8 cellular contexts compared by ENCODE assay signal in the genomic region with DNA sequence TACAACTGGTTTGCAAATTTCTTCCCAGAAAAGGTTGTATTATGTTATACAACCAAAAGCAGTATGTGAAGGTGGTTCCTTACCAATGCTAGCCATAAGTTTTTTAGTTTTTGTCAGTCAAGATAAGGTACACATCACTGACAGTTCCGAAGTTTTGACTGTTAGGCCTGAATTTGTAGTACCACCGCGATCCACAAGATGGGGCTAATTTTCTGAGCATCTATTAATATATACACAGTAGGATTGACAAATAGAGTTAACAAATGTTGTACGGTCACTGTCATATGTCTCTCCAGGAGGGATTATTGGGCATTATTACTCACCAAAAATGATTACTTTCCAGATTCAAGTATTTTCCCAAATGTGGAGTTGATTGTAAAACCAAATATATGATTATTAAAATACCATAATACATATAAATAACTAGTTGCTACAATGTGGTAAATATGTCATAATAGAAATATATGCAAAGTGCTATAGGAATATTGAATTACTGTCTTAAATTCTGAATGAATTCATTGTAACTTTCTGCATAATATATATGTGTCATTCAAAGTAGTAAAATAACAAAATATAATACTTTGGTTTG. TPM values are rescaled to one million over a fixed set of nuclear protein-coding genes. Genes with fewer than 3 reads are reported as not detected.
DNase-seq lines count a peak whose midpoint lies in the region; ATAC-seq and TF ChIP-seq lines count a peak whose summit lies in the region.

No MANE protein-coding gene starts in this region.

- H3K9me3 ChIP-seq in osteoblast (ENCODE audit: low read depth, low read length), result no peaks in the 10 kb centered on the region

- DNase-seq in Calu3, result peak; percentile 49
- peak; percentile 16 for DNase-seq in GM19238 (ENCODE audit: insufficient read length, low spot score)
- DNase-seq in NCI-H82 (lab: John Stamatoyannopoulos, UW), result peak; percentile 66
- peak; percentile 25 for DNase-seq in activated T-cell treated with anti-CD3 and anti-CD28 coated beads for 48 hours (ENCODE audit: low read depth)
- peak; percentile 66 for DNase-seq in fibroblast of villous mesenchyme (ENCODE audit: low read depth)
- peak; percentile 83 for DNase-seq in osteoblast (ENCODE audit: insufficient read length, low spot score, missing footprints)

- H3K4me3 Mint-ChIP-seq in Calu3 (ENCODE audit: low read depth, unreplicated experiment), result no peak overlapping the region

- H3K27me3 Mint-ChIP-seq in Calu3 (ENCODE audit: unreplicated experiment), result no peaks in the 10 kb centered on the region

- no peaks in the 10 kb centered on the region for H3K9me3 Mint-ChIP-seq in Calu3 (ENCODE audit: low read depth, unreplicated experiment)

- TF ChIP-seq CTCF in Calu3 (IDR thresholded peaks at IDR 0.05; ENCODE audit: unreplicated experiment), result peak; percentile 28
- peak; percentile 83 for TF ChIP-seq CTCF in fibroblast of villous mesenchyme (IDR thresholded peaks at IDR 0.05; ENCODE audit: insufficient read depth, low read depth, low read length)
- peak; percentile 83 for TF ChIP-seq CTCF in osteoblast (IDR thresholded peaks at IDR 0.05; ENCODE audit: extremely low read depth, low read depth, low read length)

- BruUV-seq in Calu3 (replicated peaks; lab: Mats Ljungman, UMichigan), result no TSS peak

- H3K4me3 ChIP-seq in fibroblast of villous mesenchyme (ENCODE audit: low read depth, low read length), result no peak overlapping the region
- no peak overlapping the region for H3K4me3 ChIP-seq in osteoblast (ENCODE audit: insufficient read depth, low read length)

- no peaks in the 10 kb centered on the region for H3K36me3 ChIP-seq in osteoblast (ENCODE audit: insufficient read depth, low read length)

- no peak overlapping the region for H2AFZ ChIP-seq in osteoblast (ENCODE audit: low read length)

- H3K79me2 ChIP-seq in osteoblast (ENCODE audit: insufficient read depth, low read length), result no peaks in the 10 kb centered on the region

- no peaks in the 10 kb centered on the region for H3K27me3 ChIP-seq in osteoblast (ENCODE audit: insufficient read depth, low read length)

- intact Hi-C loops in Calu3 (cut with micrococcal nuclease; ENCODE audit: unreplicated experiment), result loop anchor here (1.0 to 5.0 kb wide), 3 partner anchors 163 to 513 kb away; no protein-coding TSS in a partner anchor

- CTCF ChIA-PET in Calu3 (lab: Charles Lee), result interaction anchor here (0.6 kb wide), 1 partner anchor 8 kb away, joined by 3 read pairs; no protein-coding TSS in a partner anchor

- no peaks in the 10 kb centered on the region for H3K4me1 Mint-ChIP-seq in Calu3 (ENCODE audit: low read depth, unreplicated experiment)

- H4K20me1 ChIP-seq in osteoblast (ENCODE audit: insufficient read depth, low read length), result no peaks in the 10 kb centered on the region

- H3K27ac Mint-ChIP-seq in Calu3 (ENCODE audit: unreplicated experiment), result no peak overlapping the region

- no peak overlapping the region for H3K27ac ChIP-seq in osteoblast (ENCODE audit: low read depth, low read length)

- no peaks in the 10 kb centered on the region for H3K4me1 ChIP-seq in osteoblast (ENCODE audit: insufficient read depth, low read length)

- H3K36me3 Mint-ChIP-seq in Calu3 (ENCODE audit: insufficient read depth, unreplicated experiment), result no peaks in the 10 kb centered on the region

- ATAC-seq in HG03175 (IDR thresholded peaks at IDR 0.05; ENCODE audit: unreplicated experiment) (peak; percentile 91), HG03045 (IDR thresholded peaks at IDR 0.05; ENCODE audit: unreplicated experiment) (no peak)

- no peak overlapping the region for H3K4me2 ChIP-seq in osteoblast (ENCODE audit: insufficient read depth, low read length)

RNA-seq across cellular contexts. Expression of gene LRRC19, which starts 28.4 kb away (rescaled TPM):
- total RNA-seq in Calu3 (2022) (0.21 and 1.1 TPM in 2 replicates), fibroblast of villous mesenchyme (not detected in 2 replicates), osteoblast (under 0.01 TPM in 2 replicates)

Comparison
In these comparisons a context has a peak if more than half of its experiments do, and no peak if none do; other contexts are left out.
1. DNase-seq: peak in every context shown above with its lines; median percentile 83 in osteoblast; 66 in NCI-H82; 66 in fibroblast of villous mesenchyme; 49 in Calu3; 25 in activated T-cell treated with anti-CD3 and anti-CD28 coated beads for 48 hours; 16 in GM19238.
2. CTCF ChIP-seq: peak in every context shown above with its lines; median percentile 83 in fibroblast of villous mesenchyme; 83 in osteoblast; 28 in Calu3.